Comparison of ENCODE assay signal across 14 cellular contexts in genomic region chr3:55750525-55750924, GRCh38.
DNase-seq lines count a peak whose midpoint lies in the region; ATAC-seq and TF ChIP-seq lines count a peak whose summit lies in the region.
"Had no signal": no experiment of that assay in that cellular context is flagged by ENCODE, and none has a peak within 500 bp of the region (broad histone marks: within the 10 kb centered on the region; RNA-seq: fewer than 3 reads in every experiment).

No MANE protein-coding gene starts in this region.

- H3K27me3 Mint-ChIP-seq in activated CD4-positive, alpha-beta memory T cell treated with anti-CD3 and anti-CD28 coated beads for 36 hours = no peaks in the 10 kb centered on the region
- H3K27me3 Mint-ChIP-seq: central memory CD8-positive, alpha-beta T cell; memory B cell had no signal

- H2BK15ac ChIP-seq in IMR-90 (ENCODE audit: low read depth, low read length) = no peak overlapping the region

- H4K20me1 ChIP-seq in IMR-90 (ENCODE audit: insufficient read depth, low read length) (no peaks in the 10 kb centered on the region), mammary epithelial cell (ENCODE audit: insufficient read depth, low read length) (no peaks in the 10 kb centered on the region)

- no peak overlapping the region for H3K4me3 Mint-ChIP-seq in activated CD4-positive, alpha-beta memory T cell treated with anti-CD3 and anti-CD28 coated beads for 36 hours
- H3K4me3 Mint-ChIP-seq: central memory CD8-positive, alpha-beta T cell; memory B cell had no signal

- in situ Hi-C loops in IMR-90 (cut with MboI; ENCODE audit: low sequenced_read_pairs) (no loop called here), mammary epithelial cell (cut with MboI; ENCODE audit: low sequenced_read_pairs in 2 of 2) (no loop called here)

- H3K4me3 ChIP-seq in IMR-90 (ENCODE audit: insufficient read depth, low read depth, low read length) = no peak overlapping the region
- no peak overlapping the region for H3K4me3 ChIP-seq in mammary epithelial cell (replicated peaks in 1 of 3; ENCODE audit: insufficient read depth in 1 of 3, low read depth in 2 of 3, low read length in 3 of 3)

- BruUV-seq in IMR-90 (replicated peaks; lab: Mats Ljungman, UMichigan) (no TSS peak), mammary epithelial cell (replicated peaks; lab: Mats Ljungman, UMichigan) (no TSS peak)

- H3K79me1 ChIP-seq in IMR-90 (ENCODE audit: low read depth in 1 of 2, low read length in 2 of 2) = no peaks in the 10 kb centered on the region

- no peak overlapping the region for H3K4me2 ChIP-seq in IMR-90 (ENCODE audit: low read depth, low read length)
- H3K4me2 ChIP-seq in mammary epithelial cell (ENCODE audit: insufficient read depth, low read depth, low read length) = peak overlapping the region; percentile 7

- H3K18ac ChIP-seq in IMR-90 (ENCODE audit: low read depth, low read length) = peak overlapping the region; percentile 30; the same call in 1 of the 2 replicates

- no peak overlapping the region for H3K23ac ChIP-seq in IMR-90 (ENCODE audit: low read depth, low read length)

- peak; percentile 86 for ATAC-seq in IMR-90 (ENCODE audit: low read depth)
- peak; percentile 45 for ATAC-seq in left colon
- no peak for ATAC-seq in GM19463 (IDR thresholded peaks at IDR 0.05; ENCODE audit: unreplicated experiment)
- ATAC-seq: activated CD4-positive, CD25-positive, alpha-beta regulatory T cell treated with anti-CD3 and anti-CD28 coated beads, Interleukin-2, amount 50 U/mL, for 24 hours had no signal

- dilution Hi-C loops in IMR-90 (cut with HindIII; ENCODE audit: low sequenced_read_pairs, unreplicated experiment) (no loop called here), mammary epithelial cell (cut with HindIII; ENCODE audit: low sequenced_read_pairs) (no loop called here)

- H2AK5ac ChIP-seq in IMR-90 (ENCODE audit: low read depth, low read length) = no peak overlapping the region; the same call in 1 of the 2 replicates

- no peak overlapping the region for H4K5ac ChIP-seq in IMR-90 (ENCODE audit: low read depth, low read length)

- POLR2A ChIA-PET in IMR-90 (lab: Charles Lee; ENCODE audit: unreplicated experiment) = no interaction called here
- POLR2A ChIA-PET in activated CD4-positive, alpha-beta memory T cell treated with anti-CD3 and anti-CD28 coated beads for 36 hours (lab: Charles Lee) = no interaction called here

- TF ChIP-seq POLR2A in IMR-90 (IDR thresholded peaks at IDR 0.05; ENCODE audit: low read depth, low read length) = no peak

- peak overlapping the region; percentile 17; the same call in 1 of the 2 replicates for H2BK120ac ChIP-seq in IMR-90 (ENCODE audit: low read depth, low read length)

- no peak overlapping the region for H3K14ac ChIP-seq in IMR-90 (replicated peaks; ENCODE audit: low read depth, low read length)

- H3K56ac ChIP-seq in IMR-90 (ENCODE audit: extremely low read depth, insufficient read depth, low read length) = no peak overlapping the region

- intact Hi-C loops in IMR-90 (cut with micrococcal nuclease) = loop anchor here (1.0 kb wide), 1 partner anchor 265 kb away; no protein-coding TSS in a partner anchor
- intact Hi-C loops in mammary epithelial cell (cut with micrococcal nuclease) = loop anchor here (10.0 kb wide), 1 partner anchor 294 kb away; no protein-coding TSS in a partner anchor
- intact Hi-C loops in left colon (cut with DNase I, micrococcal nuclease) = no loop called here
- intact Hi-C loops in activated CD4-positive, alpha-beta memory T cell treated with anti-CD3 and anti-CD28 coated beads for 36 hours (cut with micrococcal nuclease) = no loop called here
- intact Hi-C loops in cardiac septum (cut with DNase I) = no loop called here

- H3K4me1 ChIP-seq in IMR-90 (ENCODE audit: control insufficient read depth, insufficient read depth, low read length) (peaks cover 2% of the 10 kb centered on the region; the same call in 1 of the 2 replicates), mammary epithelial cell (ENCODE audit: insufficient read depth, low read length) (peaks cover 11% of the 10 kb centered on the region)

- no peak for TF ChIP-seq RAD21 in IMR-90 (IDR thresholded peaks at IDR 0.05; ENCODE audit: low read length)

- H3K27ac ChIP-seq in IMR-90 (ENCODE audit: insufficient read depth, low read length) = peak overlapping the region; percentile 26; the same call in 1 of the 2 replicates
- H3K27ac ChIP-seq in mammary epithelial cell (ENCODE audit: insufficient read depth, low read depth, low read length) = no peak overlapping the region

- H2AK9ac ChIP-seq in IMR-90 (replicated peaks; ENCODE audit: low read depth, low read length, poor library complexity) = no peak overlapping the region

- no peak overlapping the region for H3K4ac ChIP-seq in IMR-90 (ENCODE audit: low read depth, low read length)

- H3K79me2 ChIP-seq in mammary epithelial cell (ENCODE audit: insufficient read depth, low read length) = no peaks in the 10 kb centered on the region

- 0 out of 2 replicates have a peak overlapping the region, but pooled peaks have one; percentile 18 for H2BK20ac ChIP-seq in IMR-90 (ENCODE audit: low read depth, low read length)

- no peak overlapping the region for H3K27ac Mint-ChIP-seq in activated CD4-positive, alpha-beta memory T cell treated with anti-CD3 and anti-CD28 coated beads for 36 hours
- H3K27ac Mint-ChIP-seq: memory B cell had no signal

- H3K27me3 ChIP-seq in IMR-90 (ENCODE audit: control insufficient read depth, insufficient read depth, low read length) = peaks cover 9% of the 10 kb centered on the region; the same call in 1 of the 2 replicates
- no peaks in the 10 kb centered on the region for H3K27me3 ChIP-seq in mammary epithelial cell (ENCODE audit: insufficient read depth, low read length)

- CTCF ChIA-PET in IMR-90 (lab: Yijun Ruan, JAX) (interaction anchor here (0.6 kb wide), 1 partner anchor 880 kb away, joined by 3 read pairs; no protein-coding TSS in a partner anchor), mammary epithelial cell (lab: Charles Lee; ENCODE audit: low non-redundant PET) (no interaction called here)
- CTCF ChIA-PET in activated CD4-positive, alpha-beta memory T cell treated with anti-CD3 and anti-CD28 coated beads for 36 hours (lab: Charles Lee) = no interaction called here

- no peak overlapping the region for H2AFZ ChIP-seq in IMR-90 (replicated peaks; ENCODE audit: low read length, poor library complexity)
- peak overlapping the region; percentile 49 for H2AFZ ChIP-seq in mammary epithelial cell (ENCODE audit: low read depth, low read length)

- no peaks in the 10 kb centered on the region for H3K36me3 Mint-ChIP-seq in activated CD4-positive, alpha-beta memory T cell treated with anti-CD3 and anti-CD28 coated beads for 36 hours
- H3K36me3 Mint-ChIP-seq: memory B cell had no signal

- H3K9ac ChIP-seq in IMR-90 (ENCODE audit: low read depth, low read length) (no peak overlapping the region), mammary epithelial cell (ENCODE audit: insufficient read depth, low read length) (no peak overlapping the region)

- no peaks in the 10 kb centered on the region for H3K4me1 Mint-ChIP-seq in activated CD4-positive, alpha-beta memory T cell treated with anti-CD3 and anti-CD28 coated beads for 36 hours (ENCODE audit: low read depth)
- H3K4me1 Mint-ChIP-seq: central memory CD8-positive, alpha-beta T cell; memory B cell had no signal

- H4K8ac ChIP-seq in IMR-90 (ENCODE audit: low read depth in 2 of 2, low read length in 2 of 2) = no peak overlapping the region

- peak; percentile 90 for DNase-seq in AG08395 (ENCODE audit: low spot score)
- DNase-seq in IMR-90 = peak; percentile 87
- peak; percentile 91 for DNase-seq in mammary epithelial cell
- DNase-seq in left colon = peak in 1 of 2 donors; percentile 19
- no peak for DNase-seq in OCI-M2 (lab: John Stamatoyannopoulos, UW; ENCODE audit: unreplicated experiment)
- no peak for DNase-seq in activated CD4-positive, alpha-beta memory T cell treated with anti-CD3 and anti-CD28 coated beads for 36 hours
- no peak for DNase-seq in cardiac septum (ENCODE audit: low spot score)
- DNase-seq: AML-193, glutamatergic neuron, NCI-H2171 treated with DMSO at 0.1 percent for 48 hours had no signal

- no peaks in the 10 kb centered on the region for H3K36me3 ChIP-seq in IMR-90 (ENCODE audit: control insufficient read depth, insufficient read depth, low read length)
- H3K36me3 ChIP-seq in mammary epithelial cell (ENCODE audit: insufficient read depth, low read length) = no peaks in the 10 kb centered on the region

- no peaks in the 10 kb centered on the region for H3K9me3 Mint-ChIP-seq in activated CD4-positive, alpha-beta memory T cell treated with anti-CD3 and anti-CD28 coated beads for 36 hours
- H3K9me3 Mint-ChIP-seq: memory B cell had no signal

- peaks cover 3% of the 10 kb centered on the region; the same call in 1 of the 2 replicates for H3K9me1 ChIP-seq in IMR-90 (ENCODE audit: insufficient read depth, low read length)

- 58% methylated on average over 2 of the region's 6 CpGs; no CpG with 5 or more reads in 1 of the 2 experiments for WGBS in IMR-90 (ENCODE audit: extremely low coverage in 2 of 2, insufficient read length in 1 of 2), 2 experiments
- 22% methylated on average over 6 of the region's 6 CpGs for WGBS in mammary epithelial cell (ENCODE audit: low coverage, missing lambda C conversion rate)

- H4K91ac ChIP-seq in IMR-90 (ENCODE audit: insufficient read depth, low read depth, low read length) = peak overlapping the region; percentile 18; the same call in 1 of the 2 replicates

- no peak for TF ChIP-seq CTCF in IMR-90 (conservative IDR thresholded peaks at IDR 0.05; ENCODE audit: low read depth, low read length)
- TF ChIP-seq CTCF in mammary epithelial cell (conservative IDR thresholded peaks at IDR 0.05 in 1 of 2, IDR thresholded peaks at IDR 0.05 in 1 of 2; ENCODE audit: extremely low read depth in 1 of 2, insufficient read depth in 1 of 2, low read depth in 1 of 2, low read length in 2 of 2) = no peak

- H3K9me3 ChIP-seq in IMR-90 (ENCODE audit: control insufficient read depth, insufficient read depth, low read length) (no peaks in the 10 kb centered on the region), mammary epithelial cell (replicated peaks; ENCODE audit: insufficient read depth, low read length) (no peaks in the 10 kb centered on the region)

- H2BK5ac ChIP-seq in IMR-90 (ENCODE audit: low read depth, low read length, poor library complexity, severe bottlenecking) = peak overlapping the region; percentile 12

TF ChIP-seq in IMR-90, 13 proteins besides CTCF, POLR2A, EP300 and RAD21:
- peak; percentile 42; the same call in 1 of the 2 replicates for TF ChIP-seq FOS (IDR thresholded peaks at IDR 0.05; ENCODE audit: low read depth, low read length)
- peak; percentile 33 for TF ChIP-seq RCOR1 (IDR thresholded peaks at IDR 0.05; ENCODE audit: insufficient replicate concordance, low read length)
- TF ChIP-seq CEBPB (IDR thresholded peaks at IDR 0.05; ENCODE audit: low read depth, low read length) = peak; percentile 90
- no peak for TF ChIP-seq SMC3 (IDR thresholded peaks at IDR 0.05; ENCODE audit: low read depth, low read length)

Comparison
In these comparisons a context has a peak if more than half of its experiments do, and no peak if none do; other contexts are left out.
1. DNase-seq: peak in AG08395 (single experiment), IMR-90 (single experiment) and mammary epithelial cell (single experiment); none in OCI-M2 (single experiment), activated CD4-positive, alpha-beta memory T cell treated with anti-CD3 and anti-CD28 coated beads for 36 hours (single experiment) and cardiac septum (single experiment).
2. intact Hi-C loops: an anchor here in IMR-90 (1.0 kb wide) and mammary epithelial cell (10.0 kb wide); none called in left colon, activated CD4-positive, alpha-beta memory T cell treated with anti-CD3 and anti-CD28 coated beads for 36 hours and cardiac septum.